9 cellular contexts compared by ENCODE assay signal in genomic region chr2:164599954-164600589, GRCh38. TPM values are rescaled to one million over a fixed set of nuclear protein-coding genes. Genes with fewer than 3 reads are reported as not detected.
A peak's percentile ranks its signal among the peaks of the same experiment; 100 is the strongest.
DNase-seq lines count a peak whose midpoint lies in the region; ATAC-seq, FAIRE-seq and TF ChIP-seq lines count a peak whose summit lies in the region.
"Had no signal": no experiment of that assay in that cellular context is flagged by ENCODE, and none has a peak within 500 bp of the region (broad histone marks: within the 10 kb centered on the region; RNA-seq: fewer than 3 reads in every experiment).

No MANE protein-coding gene starts in this region.

- TF ChIP-seq CTCF in GM13977 (IDR thresholded peaks at IDR 0.05; ENCODE audit: extremely low read depth, insufficient read depth, missing control alignments) (peak; percentile 68), NB4 (IDR thresholded peaks at IDR 0.05; ENCODE audit: low read depth, low read length) (peak; percentile 93), psoas muscle (IDR thresholded peaks at IDR 0.05) (peak; percentile 52)

- 47 to 59% (median 48%) methylated on average over 3 of the region's 3 CpGs for WGBS in psoas muscle, 3 donors

- H3K27ac ChIP-seq in psoas muscle, result no peak overlapping the region
- H3K27ac ChIP-seq: neutrophil had no signal

- ATAC-seq in HG02798 (IDR thresholded peaks at IDR 0.05; ENCODE audit: poor library complexity, unreplicated experiment) (peak; percentile 91), psoas muscle (peak in 3 of 4 donors; percentile 80 to 93 (median 92))
- no peak for ATAC-seq in naive thymus-derived CD8-positive, alpha-beta T cell

- peaks cover 0 to 9% (median 0%) of the 10 kb centered on the region in 9 donors for H3K9me3 Mint-ChIP-seq in naive thymus-derived CD8-positive, alpha-beta T cell

- H3K27me3 ChIP-seq in psoas muscle (ENCODE audit: insufficient read depth in 3 of 3, low read length in 2 of 3), result no peaks in the 10 kb centered on the region
- H3K27me3 ChIP-seq: neutrophil had no signal

- DNase-seq in GM13977 (ENCODE audit: low spot score), result peak; percentile 33
- DNase-seq in NB4 (ENCODE audit: low read depth), result peak; percentile 76
- peak; percentile 73 for DNase-seq in SKM-1 treated with dmso at 0.1 percent for 144 hours (lab: John Stamatoyannopoulos, UW; ENCODE audit: unreplicated experiment)
- peak; percentile 54 for DNase-seq in fibroblast of the conjunctiva (ENCODE audit: low read depth)
- DNase-seq in psoas muscle, result no peak
- no peak for DNase-seq in naive thymus-derived CD8-positive, alpha-beta T cell

- H3K4me1 Mint-ChIP-seq in naive thymus-derived CD8-positive, alpha-beta T cell, result no peaks in the 10 kb centered on the region

- TF ChIP-seq POLR2A in NB4 (IDR thresholded peaks at IDR 0.05; ENCODE audit: extremely low read depth, insufficient read length), result no peak

- H3K36me3 Mint-ChIP-seq in naive thymus-derived CD8-positive, alpha-beta T cell, result no peaks in the 10 kb centered on the region

- FAIRE-seq in A204.1 (lab: Jason Lieb, UNC), result peak; percentile 92

- no peaks in the 10 kb centered on the region for H3K9me3 ChIP-seq in psoas muscle
- H3K9me3 ChIP-seq: neutrophil had no signal

- no peaks in the 10 kb centered on the region for H3K36me3 ChIP-seq in psoas muscle (ENCODE audit: insufficient read depth in 1 of 2, low read depth in 1 of 2)
- H3K36me3 ChIP-seq: neutrophil had no signal

- H3K27me3 Mint-ChIP-seq in naive thymus-derived CD8-positive, alpha-beta T cell, result peaks cover 0 to 7% (median 0%) of the 10 kb centered on the region in 5 donors

- H3K27ac Mint-ChIP-seq in naive thymus-derived CD8-positive, alpha-beta T cell, result no peak overlapping the region

- in situ Hi-C loops in GM13977 (cut with MboI; ENCODE audit: low pct_unique_long_range_greater_than_20kb, low sequenced_read_pairs, unreplicated experiment), result no loop called here

- intact Hi-C loops in psoas muscle (cut with DNase I), result loop anchor here (5.0 kb wide), 1 partner anchor 38 kb away; no protein-coding TSS in a partner anchor

- POLR2A ChIA-PET in naive thymus-derived CD8-positive, alpha-beta T cell (lab: Charles Lee), result no interaction called here

- no peaks in the 10 kb centered on the region for H3K4me1 ChIP-seq in psoas muscle

- H3K4me3 ChIP-seq in NB4 (ENCODE audit: low read depth, low read length), result no peak overlapping the region
- no peak overlapping the region for H3K4me3 ChIP-seq in psoas muscle

- H3K4me3 Mint-ChIP-seq in naive thymus-derived CD8-positive, alpha-beta T cell, result no peak overlapping the region

RNA-seq across cellular contexts. Expression of gene GRB14, which starts 21.2 kb away (rescaled TPM):
- 10 to 100 TPM in 2 of 4 donors, 1 to 10 TPM in 2; 2.7 to 30.0 (median 14.2) TPM for total RNA-seq in psoas muscle
- 1 to 10 TPM in 2 of 3 donors, under 1 TPM in 1; 0.74 to 8.5 (median 2.1) TPM for polyA plus RNA-seq in psoas muscle
- total RNA-seq in naive thymus-derived CD8-positive, alpha-beta T cell, result not detected
- polyA plus RNA-seq in naive thymus-derived CD8-positive, alpha-beta T cell, result not detected

Comparison
In these comparisons a context has a peak if more than half of its experiments do, and no peak if none do; other contexts are left out.
1. DNase-seq: peak in GM13977 (single experiment), NB4 (single experiment), SKM-1 treated with dmso at 0.1 percent for 144 hours (single experiment) and fibroblast of the conjunctiva (single experiment); none in psoas muscle (0 of 2) and naive thymus-derived CD8-positive, alpha-beta T cell (0 of 10).
2. ATAC-seq: peak in HG02798 (single experiment) and psoas muscle (3 of 4); none in naive thymus-derived CD8-positive, alpha-beta T cell (0 of 2).
3. Peak in every context shown above with its lines, with median percentiles within 50 percentile points of each other: CTCF ChIP-seq.